In genomic region chr1:169951108-169951507, GRCh38 we compare ENCODE assay signal across 27 cellular contexts.
"Had no signal": no experiment of that assay in that cellular context is flagged by ENCODE, and none has a peak within 500 bp of the region (broad histone marks: within the 10 kb centered on the region; RNA-seq: fewer than 3 reads in every experiment).

No MANE protein-coding gene starts in this region.

- H3K4me3 Mint-ChIP-seq: naive thymus-derived CD4-positive, alpha-beta T cell; natural killer cell treated with Interleukin-12 subunit alpha and Interleukin-12 subunit beta and Interleukin-15 and Interleukin-18, amount 100 ng/mL, for 72 hours; stimulated activated naive B cell treated with anti-CD40 and anti-IgM and Interleukin-4, amounts not matched to agents 10 μg/mL and 1 μg/mL and 100 μg/mL, for 72 hours had no signal

- H3K36me3 Mint-ChIP-seq: natural killer cell treated with Interleukin-12 subunit alpha and Interleukin-12 subunit beta and Interleukin-15 and Interleukin-18, amount 100 ng/mL, for 72 hours had no signal

- H3K4me1 ChIP-seq: left ventricle myocardium inferior, prostate gland, stomach, testis, thyroid gland, transverse colon, upper lobe of left lung, vagina had no signal

- H3K27ac ChIP-seq: left ventricle myocardium inferior, ovary, prostate gland, skin epidermis, stomach, testis, thyroid gland, transverse colon, upper lobe of left lung, vagina had no signal

- H3K9me3 ChIP-seq: left ventricle myocardium inferior, mucosa of descending colon, ovary, prostate gland, stomach, testis, thyroid gland, transverse colon, upper lobe of left lung, vagina had no signal

- DNase-seq: hippocampal formation; left ventricle myocardium inferior; mesendoderm; midbrain; mucosa of descending colon; naive thymus-derived CD4-positive, alpha-beta T cell; ovary; posterior cingulate gyrus; retina; right cardiac atrium; stimulated activated CD4-positive, alpha-beta T cell treated with anti-CD3 and anti-CD28 coated beads, Interleukin-12 subunit alpha, Interleukin-12 subunit beta, amount 100 ng/mL, for 4 hours; stimulated activated CD4-positive, alpha-beta T cell treated with anti-CD3 and anti-CD28 coated beads, Interleukin-15, amount 100 ng/mL, for 24 hours; stimulated activated CD4-positive, alpha-beta T cell treated with anti-CD3 and anti-CD28 coated beads, Interleukin-2, amount 100 ng/mL, for 24 hours; stimulated activated CD4-positive, alpha-beta T cell treated with anti-CD3 and anti-CD28 coated beads, Interleukin-4, amount 100 ng/mL, for 1 hour; stimulated activated naive B cell treated with anti-CD40 and anti-IgM and Interleukin-4, amounts not matched to agents 10 μg/mL and 1 μg/mL and 100 μg/mL, for 72 hours; stimulated activated naive CD8-positive, alpha-beta T cell treated with anti-CD3 and anti-CD28 coated beads, Interleukin-15, Interleukin-2, amounts not matched to agents 100 U/mL and 50 U/mL, for 24 hours; stomach; testis; thyroid gland; transverse colon; upper lobe of left lung had no signal

- ATAC-seq: mucosa of descending colon; naive thymus-derived CD4-positive, alpha-beta T cell; natural killer cell treated with Interleukin-12 subunit alpha and Interleukin-12 subunit beta and Interleukin-15 and Interleukin-18, amount 100 ng/mL, for 72 hours; right cardiac atrium; sciatic nerve; stimulated activated naive B cell treated with anti-CD40 and anti-IgM and Interleukin-4, amounts not matched to agents 10 μg/mL and 1 μg/mL and 100 μg/mL, for 72 hours; stimulated activated naive CD8-positive, alpha-beta T cell treated with anti-CD3 and anti-CD28 coated beads, Interleukin-15, Interleukin-2, amounts not matched to agents 100 U/mL and 50 U/mL, for 24 hours had no signal

- H3K9me3 Mint-ChIP-seq: naive thymus-derived CD4-positive, alpha-beta T cell; natural killer cell treated with Interleukin-12 subunit alpha and Interleukin-12 subunit beta and Interleukin-15 and Interleukin-18, amount 100 ng/mL, for 72 hours; stimulated activated naive B cell treated with anti-CD40 and anti-IgM and Interleukin-4, amounts not matched to agents 10 μg/mL and 1 μg/mL and 100 μg/mL, for 72 hours had no signal

- H3K27me3 Mint-ChIP-seq: naive thymus-derived CD4-positive, alpha-beta T cell; natural killer cell treated with Interleukin-12 subunit alpha and Interleukin-12 subunit beta and Interleukin-15 and Interleukin-18, amount 100 ng/mL, for 72 hours; stimulated activated naive B cell treated with anti-CD40 and anti-IgM and Interleukin-4, amounts not matched to agents 10 μg/mL and 1 μg/mL and 100 μg/mL, for 72 hours had no signal

- H3K4me1 Mint-ChIP-seq: naive thymus-derived CD4-positive, alpha-beta T cell; stimulated activated naive B cell treated with anti-CD40 and anti-IgM and Interleukin-4, amounts not matched to agents 10 μg/mL and 1 μg/mL and 100 μg/mL, for 72 hours had no signal

- H3K27me3 ChIP-seq: ovary, stomach, testis, thyroid gland, transverse colon, upper lobe of left lung, vagina had no signal

- FAIRE-seq: keratinocyte had no signal

- H3K27ac Mint-ChIP-seq: natural killer cell treated with Interleukin-12 subunit alpha and Interleukin-12 subunit beta and Interleukin-15 and Interleukin-18, amount 100 ng/mL, for 72 hours; stimulated activated naive B cell treated with anti-CD40 and anti-IgM and Interleukin-4, amounts not matched to agents 10 μg/mL and 1 μg/mL and 100 μg/mL, for 72 hours had no signal
